In genomic region chr4:48275694-48276093, GRCh38 we compare ENCODE assay signal across 13 cellular contexts.
DNase-seq lines count a peak whose midpoint lies in the region; ATAC-seq lines count a peak whose summit lies in the region.
"Had no signal": no experiment of that assay in that cellular context is flagged by ENCODE, and none has a peak within 500 bp of the region (broad histone marks: within the 10 kb centered on the region; RNA-seq: fewer than 3 reads in every experiment).

No MANE protein-coding gene starts in this region.

- peak overlapping the region; percentile 8 for H3K27ac Mint-ChIP-seq in memory B cell
- H3K27ac Mint-ChIP-seq: B cell; CD4-positive, CD25-positive, alpha-beta regulatory T cell; HFFc6 had no signal

- ATAC-seq in GM18511 (IDR thresholded peaks at IDR 0.05; ENCODE audit: unreplicated experiment) (peak; percentile 4), HG02798 (IDR thresholded peaks at IDR 0.05; ENCODE audit: poor library complexity, unreplicated experiment) (peak; percentile 7), memory B cell (ENCODE audit: low read depth) (no peak)

- no peaks in the 10 kb centered on the region for H3K4me1 Mint-ChIP-seq in memory B cell

- DNase-seq in memory B cell (ENCODE audit: low spot score in 2 of 2) (no peak), NOMO-1 (lab: John Stamatoyannopoulos, UW; ENCODE audit: unreplicated experiment in 2 of 2) (no peak), nucleus accumbens (lab: John Stamatoyannopoulos, UW) (no peak), SHP77 treated with DMSO at 0.1 percent for 48 hours (lab: John Stamatoyannopoulos, UW) (no peak)
- DNase-seq: CD8-positive, alpha-beta memory T cell; DMS 273 treated with DMSO at 0.1 percent for 48 hours; DND-41; GOT3 had no signal

- peaks cover 5% of the 10 kb centered on the region for H3K36me3 Mint-ChIP-seq in memory B cell
- H3K36me3 Mint-ChIP-seq: CD4-positive, CD25-positive, alpha-beta regulatory T cell had no signal

- H3K9me3 Mint-ChIP-seq in memory B cell: peaks cover 2% of the 10 kb centered on the region
- H3K9me3 Mint-ChIP-seq: HFFc6 had no signal

- no peaks in the 10 kb centered on the region for H3K27me3 Mint-ChIP-seq in memory B cell
- H3K27me3 Mint-ChIP-seq: B cell had no signal

- H3K4me3 Mint-ChIP-seq in memory B cell: no peak overlapping the region
- H3K4me3 Mint-ChIP-seq: B cell; CD4-positive, CD25-positive, alpha-beta regulatory T cell; CD8-positive, alpha-beta memory T cell; HFFc6 had no signal
